Comparison of ENCODE assay signal across 3 cellular contexts in genomic region chr14:103343164-103343879, GRCh38.
TF ChIP-seq lines count a peak whose summit lies in the region.

No MANE protein-coding gene starts in this region.

TF ChIP-seq in SK-N-SH treated with all-trans-retinoic acid at 6 μM for 48 hours, 23 proteins besides CTCF, POLR2A, EP300 and RAD21:
- TF ChIP-seq RARB (CRISPR knock-in tag; IDR thresholded peaks at IDR 0.05) (no peak), TOX (CRISPR knock-in tag; IDR thresholded peaks at IDR 0.05; ENCODE audit: borderline replicate concordance) (no peak), ZNF565 (CRISPR knock-in tag; conservative IDR thresholded peaks at IDR 0.05; ENCODE audit: low read depth) (no peak), TCF4 (CRISPR knock-in tag; IDR thresholded peaks at IDR 0.05; ENCODE audit: borderline replicate concordance) (no peak), GLIS3 (CRISPR knock-in tag; IDR thresholded peaks at IDR 0.05) (no peak), ZNF8 (CRISPR knock-in tag; IDR thresholded peaks at IDR 0.05) (no peak), OSR1 (CRISPR knock-in tag; IDR thresholded peaks at IDR 0.05) (no peak)
- TF ChIP-seq, protein P1, sequence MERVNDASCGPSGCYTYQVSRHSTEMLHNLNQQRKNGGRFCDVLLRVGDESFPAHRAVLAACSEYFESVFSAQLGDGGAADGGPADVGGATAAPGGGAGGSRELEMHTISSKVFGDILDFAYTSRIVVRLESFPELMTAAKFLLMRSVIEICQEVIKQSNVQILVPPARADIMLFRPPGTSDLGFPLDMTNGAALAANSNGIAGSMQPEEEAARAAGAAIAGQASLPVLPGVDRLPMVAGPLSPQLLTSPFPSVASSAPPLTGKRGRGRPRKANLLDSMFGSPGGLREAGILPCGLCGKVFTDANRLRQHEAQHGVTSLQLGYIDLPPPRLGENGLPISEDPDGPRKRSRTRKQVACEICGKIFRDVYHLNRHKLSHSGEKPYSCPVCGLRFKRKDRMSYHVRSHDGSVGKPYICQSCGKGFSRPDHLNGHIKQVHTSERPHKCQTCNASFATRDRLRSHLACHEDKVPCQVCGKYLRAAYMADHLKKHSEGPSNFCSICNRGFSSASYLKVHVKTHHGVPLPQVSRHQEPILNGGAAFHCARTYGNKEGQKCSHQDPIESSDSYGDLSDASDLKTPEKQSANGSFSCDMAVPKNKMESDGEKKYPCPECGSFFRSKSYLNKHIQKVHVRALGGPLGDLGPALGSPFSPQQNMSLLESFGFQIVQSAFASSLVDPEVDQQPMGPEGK (CRISPR knock-in tag; IDR thresholded peaks at IDR 0.05; ENCODE audit: borderline replicate concordance), result 0 out of 2 replicates have a peak, but pooled peaks have one; percentile 13
- TF ChIP-seq, protein P2, sequence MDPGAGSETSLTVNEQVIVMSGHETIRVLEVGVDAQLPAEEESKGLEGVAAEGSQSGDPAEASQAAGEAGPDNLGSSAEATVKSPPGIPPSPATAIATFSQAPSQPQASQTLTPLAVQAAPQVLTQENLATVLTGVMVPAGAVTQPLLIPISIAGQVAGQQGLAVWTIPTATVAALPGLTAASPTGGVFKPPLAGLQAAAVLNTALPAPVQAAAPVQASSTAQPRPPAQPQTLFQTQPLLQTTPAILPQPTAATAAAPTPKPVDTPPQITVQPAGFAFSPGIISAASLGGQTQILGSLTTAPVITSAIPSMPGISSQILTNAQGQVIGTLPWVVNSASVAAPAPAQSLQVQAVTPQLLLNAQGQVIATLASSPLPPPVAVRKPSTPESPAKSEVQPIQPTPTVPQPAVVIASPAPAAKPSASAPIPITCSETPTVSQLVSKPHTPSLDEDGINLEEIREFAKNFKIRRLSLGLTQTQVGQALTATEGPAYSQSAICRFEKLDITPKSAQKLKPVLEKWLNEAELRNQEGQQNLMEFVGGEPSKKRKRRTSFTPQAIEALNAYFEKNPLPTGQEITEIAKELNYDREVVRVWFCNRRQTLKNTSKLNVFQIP (CRISPR knock-in tag; IDR thresholded peaks at IDR 0.05; ENCODE audit: borderline replicate concordance, low read depth), result no peak

TF ChIP-seq in SK-N-SH, 30 proteins besides CTCF, POLR2A, EP300 and RAD21:
- TF ChIP-seq MAX (IDR thresholded peaks at IDR 0.05; ENCODE audit: low read depth) (no peak), ZBTB33 (IDR thresholded peaks at IDR 0.05; ENCODE audit: borderline replicate concordance, low read depth) (no peak), YY1 (IDR thresholded peaks at IDR 0.05; ENCODE audit: low read depth) (no peak)
- TF ChIP-seq, protein P3, sequence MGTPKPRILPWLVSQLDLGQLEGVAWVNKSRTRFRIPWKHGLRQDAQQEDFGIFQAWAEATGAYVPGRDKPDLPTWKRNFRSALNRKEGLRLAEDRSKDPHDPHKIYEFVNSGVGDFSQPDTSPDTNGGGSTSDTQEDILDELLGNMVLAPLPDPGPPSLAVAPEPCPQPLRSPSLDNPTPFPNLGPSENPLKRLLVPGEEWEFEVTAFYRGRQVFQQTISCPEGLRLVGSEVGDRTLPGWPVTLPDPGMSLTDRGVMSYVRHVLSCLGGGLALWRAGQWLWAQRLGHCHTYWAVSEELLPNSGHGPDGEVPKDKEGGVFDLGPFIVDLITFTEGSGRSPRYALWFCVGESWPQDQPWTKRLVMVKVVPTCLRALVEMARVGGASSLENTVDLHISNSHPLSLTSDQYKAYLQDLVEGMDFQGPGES (IDR thresholded peaks at IDR 0.05; ENCODE audit: low read depth, low read length), result no peak

TF ChIP-seq in IMR-90, 13 proteins besides CTCF, POLR2A, EP300 and RAD21:
- TF ChIP-seq FOS (IDR thresholded peaks at IDR 0.05; ENCODE audit: low read depth, low read length) (no peak), USF2 (IDR thresholded peaks at IDR 0.05; ENCODE audit: low read depth, low read length) (no peak), CHD1 (IDR thresholded peaks at IDR 0.05; ENCODE audit: low read depth, low read length) (no peak), BHLHE40 (IDR thresholded peaks at IDR 0.05; ENCODE audit: low read depth, low read length) (no peak), MAZ (IDR thresholded peaks at IDR 0.05; ENCODE audit: borderline replicate concordance, low read depth, low read length) (no peak), MAFK (IDR thresholded peaks at IDR 0.05; ENCODE audit: low read depth, low read length) (no peak), SMC3 (IDR thresholded peaks at IDR 0.05; ENCODE audit: low read depth, low read length) (no peak), ELK1 (IDR thresholded peaks at IDR 0.05; ENCODE audit: borderline replicate concordance, low read depth, low read length) (no peak)
